In the genomic region with DNA sequence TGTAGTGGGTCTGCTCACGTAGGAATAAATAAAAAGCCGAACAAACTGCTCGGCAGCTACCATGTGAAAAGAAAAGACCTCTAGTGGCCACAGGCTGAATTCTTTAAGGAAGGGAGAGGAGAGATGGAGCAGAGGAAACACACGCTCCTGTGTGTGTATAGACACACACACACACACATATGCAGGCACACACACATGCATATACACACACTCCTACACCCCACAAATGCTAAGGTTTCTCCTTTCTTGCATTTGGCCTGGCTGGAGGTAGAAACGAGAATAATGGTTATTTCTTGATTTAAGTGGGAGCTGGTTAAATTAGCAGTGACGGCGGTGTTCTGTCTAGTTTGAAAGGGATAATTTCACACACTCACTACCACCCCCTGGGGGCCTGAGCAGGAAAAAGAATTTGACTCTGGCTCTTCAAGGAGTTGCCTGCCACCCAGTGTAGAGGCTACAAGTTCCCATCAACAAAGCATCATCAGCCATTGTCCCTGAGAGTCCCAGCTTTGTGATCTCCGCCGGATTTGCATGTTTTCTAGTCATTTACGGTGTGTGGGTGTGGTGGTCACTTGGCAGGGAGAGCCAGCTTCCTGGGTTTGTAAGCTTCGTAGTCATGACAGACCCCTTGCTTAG, we compare ENCODE assay signal across 7 cellular contexts. TPM values are rescaled to one million over a fixed set of nuclear protein-coding genes. Genes with fewer than 3 reads are reported as not detected.
DNase-seq lines count a peak whose midpoint lies in the region; ATAC-seq and TF ChIP-seq lines count a peak whose summit lies in the region.

A gene (minus strand): TSS at position 78 of the 636 bp plus-strand sequence. CDS start 96,597 bp downstream, outside the sequence.

- H3K18ac ChIP-seq in trophoblast cell (ENCODE audit: low read length) = no peak within 1 kb of the TSS

- H3K4me1 Mint-ChIP-seq in activated naive CD4-positive, alpha-beta T cell treated with anti-CD3 and anti-CD28 coated beads, Interleukin-2, amount 10 ng/mL, durations not matched to agents 7 days and 5 days = no peaks in the 10 kb centered on the region

- H3K27me3 Mint-ChIP-seq in activated naive CD4-positive, alpha-beta T cell treated with anti-CD3 and anti-CD28 coated beads, Interleukin-2, amount 10 ng/mL, durations not matched to agents 7 days and 5 days = no peaks in the 10 kb centered on the region

- H2AFZ ChIP-seq in trophoblast cell (ENCODE audit: insufficient read depth, low read length, poor library complexity) = no peak within 1 kb of the TSS

- H3K9me3 ChIP-seq in heart left ventricle (no peaks in the 10 kb centered on the region), trophoblast cell (ENCODE audit: insufficient read depth, low read depth, low read length) (no peaks in the 10 kb centered on the region)

- ATAC-seq in heart left ventricle = peak; percentile 69 to 89 (median 81)

- in situ Hi-C loops in G401 (cut with HindIII; ENCODE audit: low sequenced_read_pairs) = no loop called here

- no peak within 1 kb of the TSS for H2BK5ac ChIP-seq in trophoblast cell (ENCODE audit: low read depth, low read length, poor library complexity)

- H3K27ac ChIP-seq in heart left ventricle = no peak within 1 kb of the TSS
- H3K27ac ChIP-seq in trophoblast cell (ENCODE audit: low read depth, low read length) = no peak within 1 kb of the TSS

- no peak for TF ChIP-seq POLR2A in heart left ventricle (IDR thresholded peaks at IDR 0.05)

- no peaks in the 10 kb centered on the region for H3K79me1 ChIP-seq in trophoblast cell (ENCODE audit: low read length)

- H3K36me3 Mint-ChIP-seq in activated naive CD4-positive, alpha-beta T cell treated with anti-CD3 and anti-CD28 coated beads, Interleukin-2, amount 10 ng/mL, durations not matched to agents 7 days and 5 days = peaks cover 25% of the 10 kb centered on the region

- H4K12ac ChIP-seq in trophoblast cell (ENCODE audit: low read depth, low read length) = no peak within 1 kb of the TSS

- H3K4me3 ChIP-seq in heart left ventricle = peak within 1 kb of the TSS in 9 of 12 donors; percentile 2 to 37 (median 24)
- H3K4me3 ChIP-seq in trophoblast cell (ENCODE audit: low read depth, low read length) = no peak within 1 kb of the TSS

- DNase-seq in G401 (ENCODE audit: low spot score) (peak; percentile 78), H4 (ENCODE audit: low spot score) (peak; percentile 83), NCI-H2029 (lab: John Stamatoyannopoulos, UW) (peak; percentile 17), heart left ventricle (peak in 4 of 5 donors; percentile 37 to 58 (median 54)), trophoblast cell (peak; percentile 39 to 76), mesenteric fat pad (ENCODE audit: low spot score) (no peak)
- DNase-seq in activated naive CD4-positive, alpha-beta T cell treated with anti-CD3 and anti-CD28 coated beads, Interleukin-2, amount 10 ng/mL, durations not matched to agents 7 days and 5 days = peak; percentile 26

- no peak within 1 kb of the TSS for H3K4ac ChIP-seq in trophoblast cell (ENCODE audit: low read depth, low read length)

- H2BK120ac ChIP-seq in trophoblast cell (ENCODE audit: insufficient read depth, low read length, poor library complexity) = no peak within 1 kb of the TSS

- H2AK5ac ChIP-seq in trophoblast cell (ENCODE audit: low read length) = no peak within 1 kb of the TSS

- H3K9ac ChIP-seq in trophoblast cell (ENCODE audit: low read length) = no peak within 1 kb of the TSS

- H3K23ac ChIP-seq in trophoblast cell (ENCODE audit: low read length) = no peak within 1 kb of the TSS

- peak within 1 kb of the TSS; percentile 70 for H3K4me2 ChIP-seq in trophoblast cell (ENCODE audit: low read length)

- no peak within 1 kb of the TSS for H4K91ac ChIP-seq in trophoblast cell (ENCODE audit: low read depth, low read length)

- H3K4me3 Mint-ChIP-seq in activated naive CD4-positive, alpha-beta T cell treated with anti-CD3 and anti-CD28 coated beads, Interleukin-2, amount 10 ng/mL, durations not matched to agents 7 days and 5 days = no peak within 1 kb of the TSS

- H3K27ac Mint-ChIP-seq in activated naive CD4-positive, alpha-beta T cell treated with anti-CD3 and anti-CD28 coated beads, Interleukin-2, amount 10 ng/mL, durations not matched to agents 7 days and 5 days = no peak within 1 kb of the TSS

- H3K36me3 ChIP-seq in heart left ventricle (peaks cover 0 to 26% (median 0%) of the 10 kb centered on the region in 9 donors), trophoblast cell (ENCODE audit: control insufficient read depth in 1 of 2, insufficient read depth in 2 of 2, low read length in 2 of 2) (no peaks in the 10 kb centered on the region)

- H4K8ac ChIP-seq in trophoblast cell (ENCODE audit: low read depth, low read length) = no peak within 1 kb of the TSS

- no peaks in the 10 kb centered on the region for H3K9me3 Mint-ChIP-seq in activated naive CD4-positive, alpha-beta T cell treated with anti-CD3 and anti-CD28 coated beads, Interleukin-2, amount 10 ng/mL, durations not matched to agents 7 days and 5 days

- intact Hi-C loops in heart left ventricle (cut with DNase I) = loop anchor here (1.0 to 5.0 kb wide), 3 partner anchors 278 to 280 kb away; no protein-coding TSS in a partner anchor

- H2BK12ac ChIP-seq in trophoblast cell (ENCODE audit: low read length) = no peak within 1 kb of the TSS

- H3K4me1 ChIP-seq in heart left ventricle (peaks cover 0 to 12% (median 0%) of the 10 kb centered on the region in 12 donors), trophoblast cell (ENCODE audit: control insufficient read depth in 1 of 2, insufficient read depth in 2 of 2, low read length in 2 of 2) (peaks cover 0 to 5% of the 10 kb centered on the region in 2 experiments)

- peaks cover 0 to 40% (median 2%) of the 10 kb centered on the region in 9 donors for H3K27me3 ChIP-seq in heart left ventricle
- peaks cover 2% of the 10 kb centered on the region for H3K27me3 ChIP-seq in trophoblast cell (ENCODE audit: insufficient read depth, low read length)

- CTCF ChIA-PET in activated naive CD4-positive, alpha-beta T cell treated with anti-CD3 and anti-CD28 coated beads, Interleukin-2, amount 10 ng/mL, durations not matched to agents 7 days and 5 days (lab: Charles Lee) = interaction anchor here (0.8 to 1.3 kb wide), 5 partner anchors 9 to 279 kb away, joined by 3 to 6 read pairs (median 3); no protein-coding TSS in a partner anchor

- H3K79me2 ChIP-seq in trophoblast cell (ENCODE audit: control insufficient read depth, insufficient read depth, low read length, poor library complexity) = no peaks in the 10 kb centered on the region

- no peak within 1 kb of the TSS for H3K14ac ChIP-seq in trophoblast cell (ENCODE audit: low read length)

- WGBS in heart left ventricle, 4 donors = 5 to 14% (median 8%) methylated on average over 11 of the region's 11 CpGs
- WGBS in trophoblast cell (ENCODE audit: extremely low coverage, insufficient coverage, insufficient read length) = no CpG with 5 or more reads among the region's 11 CpGs

- peak; percentile 40 to 62 (median 56) for TF ChIP-seq CTCF in heart left ventricle (IDR thresholded peaks at IDR 0.05)

RNA-seq across cellular contexts. Expression of the gene that starts here (rescaled TPM):
- total RNA-seq in G401 (2014; rRNA removed; shearing (Covaris generic)) = not detected in 2 replicates
- 0.39 and 3.1 TPM in 2 replicates for total RNA-seq in H4 (2014; rRNA removed; shearing (Covaris generic))
- total RNA-seq in heart left ventricle (under 1 TPM in 4 of 9 donors, not detected in 5; 0.12 to 0.59 (median 0.19) TPM), mesenteric fat pad (0.84 TPM)
- polyA plus RNA-seq in heart left ventricle = under 1 TPM in 1 of 2 donors, not detected in 1; 0.15 TPM
- 0.01 and 0.04 TPM in 2 replicates for polyA plus RNA-seq in trophoblast cell (2013)

Comparison
In these comparisons a context has a peak if more than half of its experiments do, and no peak if none do; other contexts are left out.
1. Peak in DNase-seq in G401; RNA of the gene not detected or under 1 TPM.
2. Peak in DNase-seq, ATAC-seq and H3K4me3 ChIP-seq in heart left ventricle; RNA of the gene not detected or under 1 TPM.